In the genomic region with DNA sequence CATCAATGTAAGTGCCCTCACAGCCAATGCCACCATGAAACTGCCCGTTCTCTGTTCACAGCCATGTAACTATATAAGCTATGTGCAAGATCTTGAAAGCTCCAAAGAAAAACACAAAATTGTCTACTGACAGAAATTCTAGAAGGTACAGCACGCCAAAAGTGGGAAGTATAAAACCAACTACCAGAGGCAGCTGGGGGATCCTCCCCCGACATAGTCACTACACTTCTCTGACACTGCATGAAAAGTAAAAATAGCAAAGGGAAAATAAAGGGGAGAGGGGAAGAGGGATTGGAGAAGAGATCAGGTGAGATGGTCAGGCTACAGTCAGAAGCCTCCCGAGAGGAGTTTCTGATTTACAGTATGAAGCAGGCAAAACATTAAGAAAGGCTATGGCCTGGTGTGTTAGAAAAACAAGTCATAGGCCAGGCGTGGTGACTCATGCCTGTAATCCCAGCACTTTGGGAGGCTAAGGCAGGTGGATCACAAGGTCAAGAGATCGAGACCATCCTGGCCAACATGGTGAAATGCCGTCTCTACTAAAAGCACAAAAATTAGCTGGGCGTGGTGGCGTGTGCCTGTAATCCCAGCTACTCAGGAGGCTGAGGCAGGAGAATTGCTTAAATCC, we compare ENCODE assay signal across 14 cellular contexts. TPM values are rescaled to one million over a fixed set of nuclear protein-coding genes. Genes with fewer than 3 reads are reported as not detected.
A peak's percentile ranks its signal among the peaks of the same experiment; 100 is the strongest.
DNase-seq lines count a peak whose midpoint lies in the region; ATAC-seq and TF ChIP-seq lines count a peak whose summit lies in the region.
"Had no signal": no experiment of that assay in that cellular context is flagged by ENCODE, and none has a peak within 500 bp of the region (broad histone marks: within the 10 kb centered on the region; RNA-seq: fewer than 3 reads in every experiment).

No MANE protein-coding gene starts in this region.

- peaks cover 4 to 9% of the 10 kb centered on the region in 2 donors for H3K36me3 Mint-ChIP-seq in activated T-cell treated with anti-CD3 and anti-CD28 coated beads, Interleukin-2, amount 50 U/mL, for 72 hours (ENCODE audit: insufficient read depth in 2 of 2)
- H3K36me3 Mint-ChIP-seq in activated T-helper 17 cell treated with anti-CD3 and anti-CD28 coated beads, Interleukin-2, amount 50 U/mL, for 72 hours (ENCODE audit: low read depth) = peaks cover 64% of the 10 kb centered on the region

- H3K27ac Mint-ChIP-seq in activated T-cell treated with anti-CD3 and anti-CD28 coated beads, Interleukin-2, amount 50 U/mL, for 72 hours = peak overlapping the region; percentile 44
- H3K27ac Mint-ChIP-seq in activated T-helper 17 cell treated with anti-CD3 and anti-CD28 coated beads, Interleukin-2, amount 50 U/mL, for 72 hours = peak overlapping the region; percentile 94
- H3K27ac Mint-ChIP-seq: activated naive CD4-positive, alpha-beta T cell treated with anti-CD3 and anti-CD28 coated beads for 36 hours had no signal

- H3K4me1 ChIP-seq in lower lobe of right lung (peaks cover 17% of the 10 kb centered on the region), suprapubic skin (peaks cover 32% of the 10 kb centered on the region), Karpas-422 (ENCODE audit: low read length) (no peaks in the 10 kb centered on the region)

- H3K4me2 ChIP-seq in Karpas-422 (ENCODE audit: low read depth, low read length, poor library complexity, severe bottlenecking) = no peak overlapping the region

- no peaks in the 10 kb centered on the region for H3K9me2 ChIP-seq in Karpas-422 (replicated peaks; ENCODE audit: insufficient read depth, low read length)

- DNase-seq in activated T-cell treated with anti-CD3 and anti-CD28 coated beads, Interleukin-2, amount 50 U/mL, for 72 hours = no peak
- DNase-seq in activated T-cell treated with anti-CD3 and anti-CD28 coated beads, Interleukin-2, amount 50 U/mL, for 48 hours = no peak
- DNase-seq in lower lobe of right lung (no peak), suprapubic skin (ENCODE audit: low spot score in 2 of 2) (peak in 1 of 2 donors; percentile 15), Karpas-422 (no peak)
- DNase-seq: activated naive CD4-positive, alpha-beta T cell treated with anti-CD3 and anti-CD28 coated beads for 36 hours; DMS79; NCI-H1436 treated with DMSO at 0.1 percent for 48 hours; NCI-H510A; Peyer's patch; T1000 had no signal

- H3K9me3 ChIP-seq in lower lobe of right lung (no peaks in the 10 kb centered on the region), suprapubic skin (no peaks in the 10 kb centered on the region), Karpas-422 (ENCODE audit: low read length) (no peaks in the 10 kb centered on the region)
- H3K9me3 ChIP-seq: Peyer's patch had no signal

- 82% methylated on average over 9 of the region's 9 CpGs for WGBS in suprapubic skin

- 0 out of 2 replicates have a peak, but pooled peaks cover 5% of the 10 kb centered on the region for H3K79me2 ChIP-seq in Karpas-422 (ENCODE audit: low read length)

- H3K27me3 Mint-ChIP-seq in activated T-cell treated with anti-CD3 and anti-CD28 coated beads, Interleukin-2, amount 50 U/mL, for 72 hours (ENCODE audit: low read depth) = no peaks in the 10 kb centered on the region
- H3K27me3 Mint-ChIP-seq in activated T-helper 17 cell treated with anti-CD3 and anti-CD28 coated beads, Interleukin-2, amount 50 U/mL, for 72 hours = no peaks in the 10 kb centered on the region

- TF ChIP-seq CTCF in lower lobe of right lung (IDR thresholded peaks at IDR 0.05) (no peak), suprapubic skin (IDR thresholded peaks at IDR 0.05) (no peak)

- no peak for ATAC-seq in activated T-cell treated with anti-CD3 and anti-CD28 coated beads, Interleukin-2, amount 50 U/mL, for 72 hours (replicated peaks in 1 of 2)
- no peak for ATAC-seq in activated T-helper 17 cell treated with anti-CD3 and anti-CD28 coated beads, Interleukin-2, amount 50 U/mL, for 72 hours (replicated peaks)
- ATAC-seq in lower lobe of right lung (no peak), HG03460 (IDR thresholded peaks at IDR 0.05; ENCODE audit: unreplicated experiment) (no peak), HG03457 (IDR thresholded peaks at IDR 0.05; ENCODE audit: unreplicated experiment) (no peak)

- H3K4me1 Mint-ChIP-seq in activated T-cell treated with anti-CD3 and anti-CD28 coated beads, Interleukin-2, amount 50 U/mL, for 72 hours (ENCODE audit: low read depth) = peaks cover 25% of the 10 kb centered on the region
- peaks cover 18% of the 10 kb centered on the region for H3K4me1 Mint-ChIP-seq in activated T-helper 17 cell treated with anti-CD3 and anti-CD28 coated beads, Interleukin-2, amount 50 U/mL, for 72 hours

- H3K36me3 ChIP-seq in lower lobe of right lung (peaks cover 60% of the 10 kb centered on the region), suprapubic skin (peaks cover 37% of the 10 kb centered on the region), Karpas-422 (ENCODE audit: insufficient read depth, low read length) (peaks cover 42% of the 10 kb centered on the region)

- intact Hi-C loops in lower lobe of right lung (cut with DNase I) = no loop called here

- TF ChIP-seq POLR2A in suprapubic skin (IDR thresholded peaks at IDR 0.05) = no peak

- no peak overlapping the region for H3K9ac ChIP-seq in Karpas-422 (ENCODE audit: low read length)

- no peaks in the 10 kb centered on the region for H3K9me3 Mint-ChIP-seq in activated T-cell treated with anti-CD3 and anti-CD28 coated beads, Interleukin-2, amount 50 U/mL, for 72 hours
- H3K9me3 Mint-ChIP-seq in activated T-helper 17 cell treated with anti-CD3 and anti-CD28 coated beads, Interleukin-2, amount 50 U/mL, for 72 hours = no peaks in the 10 kb centered on the region
- H3K9me3 Mint-ChIP-seq: activated naive CD4-positive, alpha-beta T cell treated with anti-CD3 and anti-CD28 coated beads for 36 hours had no signal

- H4K20me1 ChIP-seq in Karpas-422 (ENCODE audit: insufficient read depth, low read depth, low read length) = no peaks in the 10 kb centered on the region

- H3K4me3 Mint-ChIP-seq in activated T-cell treated with anti-CD3 and anti-CD28 coated beads, Interleukin-2, amount 50 U/mL, for 72 hours = no peak overlapping the region
- H3K4me3 Mint-ChIP-seq in activated T-helper 17 cell treated with anti-CD3 and anti-CD28 coated beads, Interleukin-2, amount 50 U/mL, for 72 hours = no peak overlapping the region
- H3K4me3 Mint-ChIP-seq: activated naive CD4-positive, alpha-beta T cell treated with anti-CD3 and anti-CD28 coated beads for 36 hours had no signal

- H2AFZ ChIP-seq in Karpas-422 (ENCODE audit: low read length) = no peak overlapping the region

- no peak overlapping the region for H3K4me3 ChIP-seq in lower lobe of right lung
- H3K4me3 ChIP-seq in suprapubic skin = no peak overlapping the region
- no peak overlapping the region for H3K4me3 ChIP-seq in Karpas-422 (ENCODE audit: low read length)
- H3K4me3 ChIP-seq: Peyer's patch had no signal

- no peaks in the 10 kb centered on the region for H3K27me3 ChIP-seq in lower lobe of right lung (ENCODE audit: low read depth)
- no peaks in the 10 kb centered on the region for H3K27me3 ChIP-seq in suprapubic skin
- no peaks in the 10 kb centered on the region for H3K27me3 ChIP-seq in Karpas-422 (ENCODE audit: low read length)
- H3K27me3 ChIP-seq: Peyer's patch had no signal

- no peak for TF ChIP-seq EP300 in suprapubic skin (IDR thresholded peaks at IDR 0.05)

- H3K27ac ChIP-seq in lower lobe of right lung (peak overlapping the region; percentile 63), suprapubic skin (peak overlapping the region; percentile 5), Karpas-422 (ENCODE audit: low read length) (no peak overlapping the region)
- H3K27ac ChIP-seq: Peyer's patch had no signal

RNA-seq across cellular contexts. Expression of a gene that starts 39.8 kb away (rescaled TPM):
- total RNA-seq in activated T-cell treated with anti-CD3 and anti-CD28 coated beads, Interleukin-2, amount 50 U/mL, for 72 hours = 100 to 1,000 TPM; 270 to 291 TPM
- 100 to 1,000 TPM; 385 to 468 TPM for total RNA-seq in activated T-helper 17 cell treated with anti-CD3 and anti-CD28 coated beads, Interleukin-2, amount 50 U/mL, for 72 hours
- 308 TPM for total RNA-seq in lower lobe of right lung
- total RNA-seq in suprapubic skin = 100 to 1,000 TPM; 189 to 236 (median 222) TPM
- total RNA-seq in Karpas-422 (2014; rRNA removed; shearing (Covaris generic); ENCODE audit: low replicate concordance) = 91.7 and 128 TPM in 2 replicates
